8 cellular contexts compared by ENCODE assay signal in the genomic region with DNA sequence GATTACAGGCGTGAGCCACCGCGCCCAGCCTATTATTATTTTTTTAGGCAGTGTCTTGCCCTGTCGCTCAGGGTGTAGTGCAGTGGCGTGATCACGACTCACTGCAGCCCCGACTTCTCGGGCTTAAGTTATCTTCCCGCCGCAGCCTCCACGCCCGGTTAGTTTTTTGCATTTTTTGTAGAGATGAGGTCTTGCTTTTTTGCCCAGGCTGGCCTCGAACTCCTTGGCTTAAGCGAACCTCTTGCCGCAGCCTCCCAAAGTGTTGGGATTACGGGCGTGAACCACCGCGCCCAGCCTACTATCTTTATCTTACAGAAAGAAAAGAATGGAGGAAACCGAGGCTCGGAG. TPM values are rescaled to one million over a fixed set of nuclear protein-coding genes. Genes with fewer than 3 reads are reported as not detected.
DNase-seq lines count a peak whose midpoint lies in the region; ATAC-seq and TF ChIP-seq lines count a peak whose summit lies in the region.

No MANE protein-coding gene starts in this region.

- H3K36me3 Mint-ChIP-seq in endodermal cell (ENCODE audit: low read depth) (no peaks in the 10 kb centered on the region), osteocyte (ENCODE audit: unreplicated experiment) (no peaks in the 10 kb centered on the region)

- H3K4me3 ChIP-seq in OCI-LY3 (ENCODE audit: low read length) (peak overlapping the region; percentile 95), endodermal cell (ENCODE audit: low read length) (peak overlapping the region; percentile 94)

- H3K79me2 ChIP-seq in OCI-LY3 (ENCODE audit: low read length) = peaks cover 55% of the 10 kb centered on the region

- H2AFZ ChIP-seq in OCI-LY3 (ENCODE audit: low read depth, low read length) = peak overlapping the region; percentile 64; the same call in 1 of the 2 replicates

- peak overlapping the region; percentile 67 for H3K4me2 ChIP-seq in OCI-LY3 (ENCODE audit: low read length)

- H3K9me3 Mint-ChIP-seq in endodermal cell (no peaks in the 10 kb centered on the region), osteocyte (ENCODE audit: unreplicated experiment) (no peaks in the 10 kb centered on the region)

- H3K27ac Mint-ChIP-seq in endodermal cell = peak overlapping the region; percentile 98
- H3K27ac Mint-ChIP-seq in osteocyte (ENCODE audit: unreplicated experiment) = peak overlapping the region; percentile 91

- TF ChIP-seq CTCF in OCI-LY3 (IDR thresholded peaks at IDR 0.05; ENCODE audit: low read depth, low read length) = no peak
- no peak for TF ChIP-seq CTCF in endodermal cell (conservative IDR thresholded peaks at IDR 0.05)
- no peak for TF ChIP-seq CTCF in osteocyte (IDR thresholded peaks at IDR 0.05)

- H3K4me3 Mint-ChIP-seq in endodermal cell (peak overlapping the region; percentile 94), osteocyte (ENCODE audit: unreplicated experiment) (peak overlapping the region; percentile 89)

- DNase-seq in ELR (ENCODE audit: low read depth) (peak; percentile 30), endodermal cell (no peak), osteocyte (ENCODE audit: extremely low spot score, unreplicated experiment) (no peak)
- no peak for DNase-seq in stimulated activated CD4-positive, alpha-beta T cell treated with anti-CD3 and anti-CD28 coated beads, Interleukin-15, amount 100 ng/mL, for 24 hours

- peaks cover 16% of the 10 kb centered on the region for H3K4me1 Mint-ChIP-seq in endodermal cell
- peaks cover 33% of the 10 kb centered on the region for H3K4me1 Mint-ChIP-seq in osteocyte (ENCODE audit: unreplicated experiment)

- no peaks in the 10 kb centered on the region for H3K9me3 ChIP-seq in OCI-LY3 (ENCODE audit: insufficient read depth, low read length)
- H3K9me3 ChIP-seq in endodermal cell (ENCODE audit: control insufficient read depth, low read length) = no peaks in the 10 kb centered on the region

- WGBS in endodermal cell (ENCODE audit: insufficient coverage in 1 of 2, insufficient read length in 1 of 2), 2 experiments = 16 to 21% methylated on average over 19 to 21 of the region's 21 CpGs

- ATAC-seq in GM19397 (IDR thresholded peaks at IDR 0.05; ENCODE audit: unreplicated experiment) = no peak
- ATAC-seq in GM21723 (IDR thresholded peaks at IDR 0.05; ENCODE audit: unreplicated experiment) = no peak
- no peak for ATAC-seq in HG02870 (IDR thresholded peaks at IDR 0.05; ENCODE audit: unreplicated experiment)

- H3K27me3 Mint-ChIP-seq in endodermal cell (ENCODE audit: insufficient read depth) (peaks cover 3% of the 10 kb centered on the region), osteocyte (ENCODE audit: unreplicated experiment) (peaks cover 7% of the 10 kb centered on the region)

- no peaks in the 10 kb centered on the region for H3K27me3 ChIP-seq in OCI-LY3 (ENCODE audit: low read depth, low read length)
- no peaks in the 10 kb centered on the region for H3K27me3 ChIP-seq in endodermal cell (ENCODE audit: control insufficient read depth, insufficient read depth, low read length, poor library complexity, severe bottlenecking)

- H3K27ac ChIP-seq in OCI-LY3 (ENCODE audit: low read length) = peak overlapping the region; percentile 60
- H3K27ac ChIP-seq in endodermal cell (ENCODE audit: low read depth, low read length) = peak overlapping the region; percentile 92

- H3K4me1 ChIP-seq in OCI-LY3 (ENCODE audit: low read length) = peaks cover 7% of the 10 kb centered on the region; the same call in 1 of the 2 replicates
- H3K4me1 ChIP-seq in endodermal cell (ENCODE audit: control insufficient read depth, insufficient read depth, low read length) = peaks cover 6% of the 10 kb centered on the region

- H3K36me3 ChIP-seq in OCI-LY3 (replicated peaks; ENCODE audit: low read depth, low read length) (peaks cover 3% of the 10 kb centered on the region), endodermal cell (ENCODE audit: control insufficient read depth, insufficient read depth, low read length) (no peaks in the 10 kb centered on the region)

- peaks cover 27% of the 10 kb centered on the region for H4K20me1 ChIP-seq in OCI-LY3 (ENCODE audit: insufficient read depth, low read length)

- H3K9ac ChIP-seq in OCI-LY3 (ENCODE audit: low read length) (peak overlapping the region; percentile 91), endodermal cell (ENCODE audit: extremely low read depth, low read length, poor library complexity, severe bottlenecking) (peak overlapping the region; percentile 97)

RNA-seq across cellular contexts. Expression of gene PTPN11, which starts 0.5 kb away (rescaled TPM):
- 100 to 1,000 TPM in 1 of 2 donors, 10 to 100 TPM in 1; 98.2 to 106 TPM for total RNA-seq in endodermal cell
- polyA plus RNA-seq in endodermal cell (2013, experiment 1 of 2) = 55.1 TPM
- polyA plus RNA-seq in endodermal cell (2013, experiment 2 of 2) = 50.9 TPM
- total RNA-seq in osteocyte = 102 and 107 TPM in 2 replicates

RNA-seq across cellular contexts. Expression of gene RPL6, which starts 8.8 kb away (rescaled TPM):
- total RNA-seq in endodermal cell (1,000 to 10,000 TPM; 1,610 to 1,647 TPM), osteocyte (1,250 and 1,279 TPM in 2 replicates)
- polyA plus RNA-seq in endodermal cell (2013, experiment 1 of 2) = 2,166 TPM
- polyA plus RNA-seq in endodermal cell (2013, experiment 2 of 2) = 2,106 TPM

RNA-seq across cellular contexts. Expression of gene HECTD4, which starts 36.0 kb away (rescaled TPM):
- 10 to 100 TPM; 46.6 to 48.2 TPM for total RNA-seq in endodermal cell
- polyA plus RNA-seq in endodermal cell (2013, experiment 1 of 2) = 26.6 TPM
- polyA plus RNA-seq in endodermal cell (2013, experiment 2 of 2) = 22.8 TPM
- total RNA-seq in osteocyte = 62.6 and 63.3 TPM in 2 replicates
